ENCODE assay signal across 7 cellular contexts in genomic region chr1:148388260-148389026, GRCh38.
DNase-seq lines count a peak whose midpoint lies in the region; ATAC-seq and TF ChIP-seq lines count a peak whose summit lies in the region.

No MANE protein-coding gene starts in this region.

- no peak overlapping the region for H3K4ac ChIP-seq in neuronal stem cell (ENCODE audit: low read length)

- H3K9me3 ChIP-seq in gastroesophageal sphincter, result no peaks in the 10 kb centered on the region
- peaks cover 2 to 11% of the 10 kb centered on the region in 2 donors for H3K9me3 ChIP-seq in neuronal stem cell (replicated peaks in 1 of 2; ENCODE audit: control insufficient read depth in 2 of 2, insufficient read depth in 1 of 2, low read depth in 1 of 2, low read length in 2 of 2)
- H3K9me3 ChIP-seq in stomach, result no peaks in the 10 kb centered on the region

- H3K23ac ChIP-seq in neuronal stem cell (ENCODE audit: low read depth, low read length, poor library complexity), result peak overlapping the region; percentile 81

- peaks cover 3% of the 10 kb centered on the region for H3K27me3 Mint-ChIP-seq in activated naive CD4-positive, alpha-beta T cell treated with anti-CD3 and anti-CD28 coated beads, Interleukin-2, amount 10 ng/mL, durations not matched to agents 7 days and 5 days

- H3K4me1 ChIP-seq in gastroesophageal sphincter (peaks cover 0 to 7% (median 0%) of the 10 kb centered on the region in 3 donors), neuronal stem cell (ENCODE audit: control insufficient read depth in 2 of 2, insufficient read depth in 1 of 2, low read depth in 1 of 2, low read length in 2 of 2) (no peaks in the 10 kb centered on the region), stomach (peaks cover 0 to 16% (median 4%) of the 10 kb centered on the region in 4 donors)

- no peak overlapping the region for H3K14ac ChIP-seq in neuronal stem cell (ENCODE audit: low read length)

- CTCF ChIA-PET in activated naive CD4-positive, alpha-beta T cell treated with anti-CD3 and anti-CD28 coated beads, Interleukin-2, amount 10 ng/mL, durations not matched to agents 7 days and 5 days (lab: Charles Lee), result interaction anchor here (0.9 kb wide), 1 partner anchor 13 kb away, joined by 3 read pairs; no protein-coding TSS in a partner anchor

- H3K27ac ChIP-seq in gastroesophageal sphincter (peak overlapping the region; percentile 86 to 93 (median 88)), neuronal stem cell (replicated peaks; ENCODE audit: low read length) (peak overlapping the region; percentile 29), stomach (peak overlapping the region; percentile 83 to 93 (median 86))

- no peak overlapping the region for H2BK15ac ChIP-seq in neuronal stem cell (ENCODE audit: low read length)

- no peak overlapping the region for H2BK120ac ChIP-seq in neuronal stem cell (ENCODE audit: low read depth, low read length)

- peak overlapping the region; percentile 98 for H3K27ac Mint-ChIP-seq in activated naive CD4-positive, alpha-beta T cell treated with anti-CD3 and anti-CD28 coated beads, Interleukin-2, amount 10 ng/mL, durations not matched to agents 7 days and 5 days

- no peak overlapping the region for H2BK5ac ChIP-seq in neuronal stem cell (ENCODE audit: low read length)

- intact Hi-C loops in stomach (cut with DNase I; ENCODE audit: low total_unique reads), result no loop called here

- H2AK5ac ChIP-seq in neuronal stem cell (ENCODE audit: low read depth, low read length), result no peak overlapping the region

- no peak overlapping the region for H3K9ac ChIP-seq in neuronal stem cell (ENCODE audit: low read depth, low read length, poor library complexity)

- H3K27me3 ChIP-seq in gastroesophageal sphincter (no peaks in the 10 kb centered on the region), neuronal stem cell (ENCODE audit: control insufficient read depth in 3 of 3, insufficient read depth in 3 of 3, low read depth in 1 of 3, low read length in 3 of 3) (no peaks in the 10 kb centered on the region), stomach (no peaks in the 10 kb centered on the region)

- no peak overlapping the region for H2BK12ac ChIP-seq in neuronal stem cell (ENCODE audit: low read length)

- WGBS in gastroesophageal sphincter (ENCODE audit: low coverage in 1 of 2), 2 donors, result 2 to 3% methylated on average over 9 to 22 of the region's 40 CpGs
- WGBS in neuronal stem cell (ENCODE audit: extremely low coverage in 2 of 2, insufficient read length in 2 of 2, insufficient replicate concordance in 1 of 2), 2 donors, result no CpG with 5 or more reads among the region's 40 CpGs
- 1 to 6% (median 5%) methylated on average over 29 to 40 of the region's 40 CpGs for WGBS in stomach, 5 donors

- peak overlapping the region; percentile 46 for H2AFZ ChIP-seq in neuronal stem cell (ENCODE audit: low read length)

- peaks cover 58% of the 10 kb centered on the region for H3K4me1 Mint-ChIP-seq in activated naive CD4-positive, alpha-beta T cell treated with anti-CD3 and anti-CD28 coated beads, Interleukin-2, amount 10 ng/mL, durations not matched to agents 7 days and 5 days

- peaks cover 4% of the 10 kb centered on the region for H3K36me3 Mint-ChIP-seq in activated naive CD4-positive, alpha-beta T cell treated with anti-CD3 and anti-CD28 coated beads, Interleukin-2, amount 10 ng/mL, durations not matched to agents 7 days and 5 days

- H3K36me3 ChIP-seq in gastroesophageal sphincter, result no peaks in the 10 kb centered on the region
- no peaks in the 10 kb centered on the region for H3K36me3 ChIP-seq in neuronal stem cell (replicated peaks in 1 of 2; ENCODE audit: control insufficient read depth in 2 of 2, insufficient read depth in 2 of 2, low read length in 2 of 2)
- no peaks in the 10 kb centered on the region for H3K36me3 ChIP-seq in stomach

- TF ChIP-seq EP300 in gastroesophageal sphincter (IDR thresholded peaks at IDR 0.05) (no peak), stomach (IDR thresholded peaks at IDR 0.05) (no peak)

- no peak overlapping the region for H4K91ac ChIP-seq in neuronal stem cell (ENCODE audit: low read depth, low read length, poor library complexity)

- peak; percentile 69 for ATAC-seq in GM18517 (IDR thresholded peaks at IDR 0.05; ENCODE audit: unreplicated experiment)
- peak; percentile 67 for ATAC-seq in HG03565 (IDR thresholded peaks at IDR 0.05; ENCODE audit: unreplicated experiment)
- ATAC-seq in gastroesophageal sphincter, result peak; percentile 95

- peaks cover 1% of the 10 kb centered on the region for H3K9me3 Mint-ChIP-seq in activated naive CD4-positive, alpha-beta T cell treated with anti-CD3 and anti-CD28 coated beads, Interleukin-2, amount 10 ng/mL, durations not matched to agents 7 days and 5 days

- TF ChIP-seq POLR2A in gastroesophageal sphincter (IDR thresholded peaks at IDR 0.05) (peak; percentile 48 to 59), stomach (IDR thresholded peaks at IDR 0.05) (no peak)

- H4K8ac ChIP-seq in neuronal stem cell (ENCODE audit: low read depth, low read length), result no peak overlapping the region

- peak; percentile 66 for DNase-seq in SIG-M5 (lab: John Stamatoyannopoulos, UW)
- DNase-seq in activated naive CD4-positive, alpha-beta T cell treated with anti-CD3 and anti-CD28 coated beads, Interleukin-2, amount 10 ng/mL, durations not matched to agents 7 days and 5 days, result peak; percentile 93
- peak; percentile 64 for DNase-seq in neuronal stem cell (ENCODE audit: low spot score)
- peak; percentile 82 for DNase-seq in stomach

- peak overlapping the region; percentile 89 for H3K4me3 Mint-ChIP-seq in activated naive CD4-positive, alpha-beta T cell treated with anti-CD3 and anti-CD28 coated beads, Interleukin-2, amount 10 ng/mL, durations not matched to agents 7 days and 5 days

- peak overlapping the region; percentile 95 for H3K18ac ChIP-seq in neuronal stem cell (ENCODE audit: low read length)

- H3K4me2 ChIP-seq in neuronal stem cell (ENCODE audit: insufficient read depth, low read length, poor library complexity, severe bottlenecking), result peak overlapping the region; percentile 51

- TF ChIP-seq CTCF in gastroesophageal sphincter (IDR thresholded peaks at IDR 0.05), result no peak
- TF ChIP-seq CTCF in stomach (IDR thresholded peaks at IDR 0.05), result no peak

- H3K79me1 ChIP-seq in neuronal stem cell (ENCODE audit: low read depth, low read length), result no peaks in the 10 kb centered on the region

- H3K4me3 ChIP-seq in gastroesophageal sphincter, result peak overlapping the region; percentile 61 to 79
- H3K4me3 ChIP-seq in neuronal stem cell (ENCODE audit: low read length in 2 of 2), result peak overlapping the region; percentile 12 to 73
- peak overlapping the region; percentile 43 to 64 (median 52) for H3K4me3 ChIP-seq in stomach

Comparison
In these comparisons a context has a peak if more than half of its experiments do, and no peak if none do; other contexts are left out.
1. Peak in every context shown above with its lines: DNase-seq, ATAC-seq, H3K4me3 ChIP-seq and H3K27ac ChIP-seq.
2. H3K27ac ChIP-seq: peak in every context shown above with its lines; median percentile 88 in gastroesophageal sphincter; 86 in stomach; 29 in neuronal stem cell.
3. POLR2A ChIP-seq: peak in gastroesophageal sphincter (2 of 2); none in stomach (0 of 4).